Comparison of ENCODE assay signal across 8 cellular contexts in genomic region chr22:46070722-46071450, GRCh38.
A peak's percentile ranks its signal among the peaks of the same experiment; 100 is the strongest.
DNase-seq lines count a peak whose midpoint lies in the region; ATAC-seq and TF ChIP-seq lines count a peak whose summit lies in the region.

No MANE protein-coding gene starts in this region.

- H3K27me3 Mint-ChIP-seq in endodermal cell (ENCODE audit: insufficient read depth) = peaks cover 71% of the 10 kb centered on the region

- intact Hi-C loops in stomach (cut with DNase I; ENCODE audit: low total_unique reads) = loop anchor here (10.0 kb wide), 1 partner anchor 56 kb away; no protein-coding TSS in a partner anchor

- no peak for TF ChIP-seq EP300 in stomach (IDR thresholded peaks at IDR 0.05)

- 0% methylated on average over 124 of the region's 125 CpGs; no CpG with 5 or more reads in 1 of the 2 experiments for WGBS in endodermal cell (ENCODE audit: insufficient coverage in 1 of 2, insufficient read length in 1 of 2), 2 experiments
- 0 to 1% methylated on average over 59 to 86 of the region's 125 CpGs for WGBS in mesodermal cell (ENCODE audit: insufficient coverage in 2 of 2), 2 experiments
- WGBS in stomach, 5 donors = 0 to 4% (median 1%) methylated on average over 4 to 118 of the region's 125 CpGs

- no peak for ATAC-seq in GM21576 (IDR thresholded peaks at IDR 0.05; ENCODE audit: unreplicated experiment)

- peak overlapping the region; percentile 98 for H3K4me2 ChIP-seq in Karpas-422 (ENCODE audit: low read depth, low read length, poor library complexity, severe bottlenecking)

- TF ChIP-seq CTCF in endodermal cell (conservative IDR thresholded peaks at IDR 0.05) (no peak), stomach (IDR thresholded peaks at IDR 0.05) (no peak)

- H3K9me2 ChIP-seq in Karpas-422 (replicated peaks; ENCODE audit: insufficient read depth, low read length) = no peaks in the 10 kb centered on the region

- peak overlapping the region; percentile 88 for H3K27ac ChIP-seq in Karpas-422 (ENCODE audit: low read length)
- H3K27ac ChIP-seq in endodermal cell (ENCODE audit: low read depth, low read length) = peak overlapping the region; percentile 70
- H3K27ac ChIP-seq in mesodermal cell (ENCODE audit: low read depth, low read length, severe bottlenecking) = no peak overlapping the region
- peak overlapping the region; percentile 99 to 100 (median 100) for H3K27ac ChIP-seq in stomach

- H3K4me1 Mint-ChIP-seq in endodermal cell = no peaks in the 10 kb centered on the region

- no peak for TF ChIP-seq POLR2A in stomach (IDR thresholded peaks at IDR 0.05)

- H3K27ac Mint-ChIP-seq in endodermal cell = no peak overlapping the region

- H3K9ac ChIP-seq in Karpas-422 (ENCODE audit: low read length) (peak overlapping the region; percentile 95), endodermal cell (ENCODE audit: extremely low read depth, low read length, poor library complexity, severe bottlenecking) (no peak overlapping the region)

- peak overlapping the region; percentile 8; the same call in 1 of the 2 replicates for H2AFZ ChIP-seq in Karpas-422 (ENCODE audit: low read length)

- H3K27me3 ChIP-seq in Karpas-422 (ENCODE audit: low read length) (no peaks in the 10 kb centered on the region), endodermal cell (ENCODE audit: control insufficient read depth, insufficient read depth, low read length, poor library complexity, severe bottlenecking) (peaks cover 88% of the 10 kb centered on the region), stomach (no peaks in the 10 kb centered on the region)

- H3K4me1 ChIP-seq in Karpas-422 (ENCODE audit: low read length) (peaks cover 53% of the 10 kb centered on the region), endodermal cell (ENCODE audit: control insufficient read depth, insufficient read depth, low read length) (no peaks in the 10 kb centered on the region), mesodermal cell (ENCODE audit: control insufficient read depth, insufficient read depth, low read length, poor library complexity, severe bottlenecking) (no peaks in the 10 kb centered on the region), stomach (peaks cover 28 to 70% (median 44%) of the 10 kb centered on the region in 4 donors)

- peaks cover 25% of the 10 kb centered on the region; the same call in 1 of the 2 replicates for H4K20me1 ChIP-seq in Karpas-422 (ENCODE audit: insufficient read depth, low read depth, low read length)

- H3K36me3 ChIP-seq in Karpas-422 (ENCODE audit: insufficient read depth, low read length) (no peaks in the 10 kb centered on the region; the same call in 1 of the 2 replicates), endodermal cell (ENCODE audit: control insufficient read depth, insufficient read depth, low read length) (no peaks in the 10 kb centered on the region), mesodermal cell (ENCODE audit: control insufficient read depth, insufficient read depth, low read length) (no peaks in the 10 kb centered on the region), stomach (peaks cover 0 to 9% (median 0%) of the 10 kb centered on the region in 4 donors)

- H3K36me3 Mint-ChIP-seq in endodermal cell (ENCODE audit: low read depth) = peaks cover 2% of the 10 kb centered on the region

- peak overlapping the region; percentile 62 for H3K4me3 Mint-ChIP-seq in endodermal cell

- H3K9me3 ChIP-seq in Karpas-422 (ENCODE audit: low read length) (no peaks in the 10 kb centered on the region), endodermal cell (ENCODE audit: control insufficient read depth, low read length) (no peaks in the 10 kb centered on the region), mesodermal cell (ENCODE audit: control insufficient read depth, low read length) (no peaks in the 10 kb centered on the region), stomach (no peaks in the 10 kb centered on the region)

- peak; percentile 70 to 94 for DNase-seq in NCI-H2081 (lab: John Stamatoyannopoulos, UW)
- no peak for DNase-seq in NCI-H2081 treated with DMSO at 0.1 percent for 48 hours (lab: John Stamatoyannopoulos, UW)
- peak; percentile 88 for DNase-seq in Karpas-422
- peak; percentile 58 for DNase-seq in activated CD4-positive, alpha-beta T cell treated with anti-CD3 and anti-CD28 coated beads for 48 hours
- DNase-seq in endodermal cell = peak; percentile 80
- peak; percentile 71 for DNase-seq in stomach

- H3K9me3 Mint-ChIP-seq in endodermal cell = no peaks in the 10 kb centered on the region

- H3K4me3 ChIP-seq in Karpas-422 (ENCODE audit: low read length) (peak overlapping the region; percentile 91), endodermal cell (ENCODE audit: low read length) (peak overlapping the region; percentile 72), mesodermal cell (ENCODE audit: extremely low read depth, insufficient read depth, low read length, poor library complexity, severe bottlenecking) (peak overlapping the region; percentile 39), stomach (peak overlapping the region; percentile 68 to 91 (median 80))

- peaks cover 47% of the 10 kb centered on the region for H3K79me2 ChIP-seq in Karpas-422 (ENCODE audit: low read length)

Comparison
In these comparisons a context has a peak if more than half of its experiments do, and no peak if none do; other contexts are left out.
1. H3K4me3 ChIP-seq: peak in every context shown above with its lines; median percentile 91 in Karpas-422; 80 in stomach; 72 in endodermal cell; 39 in mesodermal cell.